Comparison of ENCODE assay signal across 26 cellular contexts in genomic region chr16:28003923-28004322, GRCh38. TPM values are rescaled to one million over a fixed set of nuclear protein-coding genes. Genes with fewer than 3 reads are reported as not detected.
"Had no signal": no experiment of that assay in that cellular context is flagged by ENCODE, and none has a peak within 500 bp of the region (broad histone marks: within the 10 kb centered on the region; RNA-seq: fewer than 3 reads in every experiment).

No MANE protein-coding gene starts in this region.

- H3K4me1 ChIP-seq: esophagus muscularis mucosa, foreskin keratinocyte, heart left ventricle, pancreas, psoas muscle, testis, transverse colon had no signal

- ATAC-seq: activated CD4-positive, CD25-positive, alpha-beta regulatory T cell treated with anti-CD3 and anti-CD28 coated beads, Interleukin-2, amount 50 U/mL, for 24 hours; foreskin keratinocyte; pancreas; stimulated activated naive CD8-positive, alpha-beta T cell treated with anti-CD3 and anti-CD28 coated beads, Interleukin-15, Interleukin-2, amounts not matched to agents 100 U/mL and 50 U/mL, for 24 hours had no signal

- H3K4me1 Mint-ChIP-seq: activated naive CD4-positive, alpha-beta T cell treated with anti-CD3 and anti-CD28 coated beads, Interleukin-2, amount 10 ng/mL, durations not matched to agents 7 days and 5 days; activated naive CD8-positive, alpha-beta T cell treated with anti-CD3 and anti-CD28 coated beads, Interleukin-2, amount 10 ng/mL, durations not matched to agents 7 days and 5 days; immature natural killer cell had no signal

- H3K9me3 ChIP-seq: esophagus muscularis mucosa, heart left ventricle, pancreas, psoas muscle, testis, transverse colon had no signal

- H3K4me3 ChIP-seq: esophagus muscularis mucosa, heart left ventricle, lung, pancreas, psoas muscle, transverse colon had no signal

- H3K36me3 ChIP-seq: brain microvascular endothelial cell, esophagus muscularis mucosa, heart left ventricle, pancreas, transverse colon, WERI-Rb-1 had no signal

- H3K9me3 Mint-ChIP-seq: activated naive CD4-positive, alpha-beta T cell treated with anti-CD3 and anti-CD28 coated beads, Interleukin-2, amount 10 ng/mL, durations not matched to agents 7 days and 5 days; activated naive CD8-positive, alpha-beta T cell treated with anti-CD3 and anti-CD28 coated beads, Interleukin-2, amount 10 ng/mL, durations not matched to agents 7 days and 5 days; immature natural killer cell had no signal

- H3K36me3 Mint-ChIP-seq: activated naive CD4-positive, alpha-beta T cell treated with anti-CD3 and anti-CD28 coated beads, Interleukin-2, amount 10 ng/mL, durations not matched to agents 7 days and 5 days; activated naive CD8-positive, alpha-beta T cell treated with anti-CD3 and anti-CD28 coated beads, Interleukin-2, amount 10 ng/mL, durations not matched to agents 7 days and 5 days; immature natural killer cell had no signal

- DNase-seq: activated CD4-positive, alpha-beta T cell treated with anti-CD3 and anti-CD28 coated beads for 48 hours; activated CD4-positive, alpha-beta T cell treated with anti-CD3 and anti-CD28 coated beads, Interleukin-2, amount 50 U/mL, for 48 hours; activated CD8-positive, alpha-beta memory T cell treated with anti-CD3 and anti-CD28 coated beads for 24 hours; activated effector memory CD4-positive, alpha-beta T cell treated with anti-CD3 and anti-CD28 coated beads, Interleukin-2, amount 50 U/mL, for 16 hours; activated naive CD4-positive, alpha-beta T cell treated with anti-CD3 and anti-CD28 coated beads, Interleukin-2, amount 10 ng/mL, durations not matched to agents 7 days and 5 days; activated naive CD8-positive, alpha-beta T cell treated with anti-CD3 and anti-CD28 coated beads, Interleukin-2, amount 10 ng/mL, durations not matched to agents 7 days and 5 days; brain microvascular endothelial cell; foreskin keratinocyte; heart left ventricle; hypothalamus; immature natural killer cell; kidney; mesendoderm; pancreas; psoas muscle; stimulated activated CD4-positive, alpha-beta T cell treated with anti-CD3 and anti-CD28 coated beads, Interleukin-2, amount 100 ng/mL, for 48 hours; stimulated activated naive CD8-positive, alpha-beta T cell treated with anti-CD3 and anti-CD28 coated beads, Interleukin-15, Interleukin-2, amounts not matched to agents 100 U/mL and 50 U/mL, for 24 hours; transverse colon; WERI-Rb-1 had no signal

- H3K4me3 Mint-ChIP-seq: activated naive CD4-positive, alpha-beta T cell treated with anti-CD3 and anti-CD28 coated beads, Interleukin-2, amount 10 ng/mL, durations not matched to agents 7 days and 5 days; activated naive CD8-positive, alpha-beta T cell treated with anti-CD3 and anti-CD28 coated beads, Interleukin-2, amount 10 ng/mL, durations not matched to agents 7 days and 5 days; immature natural killer cell had no signal

- H3K27me3 ChIP-seq: brain microvascular endothelial cell, foreskin keratinocyte, pancreas, testis, transverse colon had no signal

- H3K27ac ChIP-seq: brain microvascular endothelial cell, esophagus muscularis mucosa, foreskin keratinocyte, heart left ventricle, pancreas, psoas muscle, testis, transverse colon, WERI-Rb-1 had no signal

- H3K27ac Mint-ChIP-seq: activated naive CD4-positive, alpha-beta T cell treated with anti-CD3 and anti-CD28 coated beads, Interleukin-2, amount 10 ng/mL, durations not matched to agents 7 days and 5 days; activated naive CD8-positive, alpha-beta T cell treated with anti-CD3 and anti-CD28 coated beads, Interleukin-2, amount 10 ng/mL, durations not matched to agents 7 days and 5 days; immature natural killer cell had no signal

RNA-seq across cellular contexts. Expression of gene GSG1L, which starts 59.6 kb away (rescaled TPM):
- total RNA-seq: activated naive CD8-positive, alpha-beta T cell treated with anti-CD3 and anti-CD28 coated beads, Interleukin-2, amount 10 ng/mL, durations not matched to agents 7 days and 5 days; astrocyte; endothelial cell of umbilical vein; foreskin keratinocyte; kidney; T-helper 1 cell treated with Interleukin-12 subunit alpha and Interleukin-12 subunit beta and Interleukin-4 antibody, amounts not matched to agents 30 ng/mL and 1 ng/mL, for 36 hours; transverse colon had no signal
- polyA plus RNA-seq: foreskin keratinocyte, immature natural killer cell had no signal
